3 cellular contexts compared by ENCODE assay signal in the genomic region with DNA sequence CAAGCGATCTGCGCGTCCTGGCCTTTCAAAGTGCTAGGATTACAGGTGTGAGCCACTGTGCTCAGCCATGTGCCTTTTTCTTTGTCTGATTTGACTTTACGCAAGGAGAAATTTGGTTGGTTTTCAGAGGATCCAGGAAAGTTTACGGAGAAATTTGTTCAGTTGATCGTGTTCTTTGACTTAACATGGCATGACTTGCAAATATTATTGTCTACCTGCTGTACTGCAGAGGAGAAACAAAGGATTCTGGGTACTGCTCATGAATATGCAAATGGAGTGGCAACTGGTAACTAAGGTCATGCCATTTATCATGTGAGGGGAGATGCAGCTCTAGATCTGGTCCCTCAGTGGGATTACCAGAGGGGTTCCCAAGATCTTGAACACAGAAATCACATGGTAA.
TF ChIP-seq lines count a peak whose summit lies in the region.

No MANE protein-coding gene starts in this region.

TF ChIP-seq in A549, 52 proteins besides CTCF, POLR2A, EP300 and RAD21 (continued from another document):
- TF ChIP-seq CHD4 (IDR thresholded peaks at IDR 0.05; ENCODE audit: borderline replicate concordance), result no peak

TF ChIP-seq in GM23338, 12 proteins besides CTCF, POLR2A, EP300 and RAD21:
- TF ChIP-seq ZNF462 (CRISPR knock-in tag; IDR thresholded peaks at IDR 0.05) (no peak), CREB1 (CRISPR knock-in tag; IDR thresholded peaks at IDR 0.05; ENCODE audit: low read depth) (no peak), ZNF331 (CRISPR knock-in tag; IDR thresholded peaks at IDR 0.05; ENCODE audit: low read depth) (no peak), ETS1 (IDR thresholded peaks at IDR 0.05) (no peak), POLR2AphosphoS5 (IDR thresholded peaks at IDR 0.05; ENCODE audit: low read depth) (no peak), NANOG (IDR thresholded peaks at IDR 0.05; ENCODE audit: borderline replicate concordance) (no peak), STAT1 (IDR thresholded peaks at IDR 0.05; ENCODE audit: unreplicated experiment) (no peak), ZNF114 (CRISPR knock-in tag; IDR thresholded peaks at IDR 0.05) (no peak)
- TF ChIP-seq, protein P1, sequence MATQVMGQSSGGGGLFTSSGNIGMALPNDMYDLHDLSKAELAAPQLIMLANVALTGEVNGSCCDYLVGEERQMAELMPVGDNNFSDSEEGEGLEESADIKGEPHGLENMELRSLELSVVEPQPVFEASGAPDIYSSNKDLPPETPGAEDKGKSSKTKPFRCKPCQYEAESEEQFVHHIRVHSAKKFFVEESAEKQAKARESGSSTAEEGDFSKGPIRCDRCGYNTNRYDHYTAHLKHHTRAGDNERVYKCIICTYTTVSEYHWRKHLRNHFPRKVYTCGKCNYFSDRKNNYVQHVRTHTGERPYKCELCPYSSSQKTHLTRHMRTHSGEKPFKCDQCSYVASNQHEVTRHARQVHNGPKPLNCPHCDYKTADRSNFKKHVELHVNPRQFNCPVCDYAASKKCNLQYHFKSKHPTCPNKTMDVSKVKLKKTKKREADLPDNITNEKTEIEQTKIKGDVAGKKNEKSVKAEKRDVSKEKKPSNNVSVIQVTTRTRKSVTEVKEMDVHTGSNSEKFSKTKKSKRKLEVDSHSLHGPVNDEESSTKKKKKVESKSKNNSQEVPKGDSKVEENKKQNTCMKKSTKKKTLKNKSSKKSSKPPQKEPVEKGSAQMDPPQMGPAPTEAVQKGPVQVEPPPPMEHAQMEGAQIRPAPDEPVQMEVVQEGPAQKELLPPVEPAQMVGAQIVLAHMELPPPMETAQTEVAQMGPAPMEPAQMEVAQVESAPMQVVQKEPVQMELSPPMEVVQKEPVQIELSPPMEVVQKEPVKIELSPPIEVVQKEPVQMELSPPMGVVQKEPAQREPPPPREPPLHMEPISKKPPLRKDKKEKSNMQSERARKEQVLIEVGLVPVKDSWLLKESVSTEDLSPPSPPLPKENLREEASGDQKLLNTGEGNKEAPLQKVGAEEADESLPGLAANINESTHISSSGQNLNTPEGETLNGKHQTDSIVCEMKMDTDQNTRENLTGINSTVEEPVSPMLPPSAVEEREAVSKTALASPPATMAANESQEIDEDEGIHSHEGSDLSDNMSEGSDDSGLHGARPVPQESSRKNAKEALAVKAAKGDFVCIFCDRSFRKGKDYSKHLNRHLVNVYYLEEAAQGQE (IDR thresholded peaks at IDR 0.05; ENCODE audit: unreplicated experiment), result no peak

TF ChIP-seq in H1, 55 proteins besides CTCF, POLR2A, EP300 and RAD21 (continued from another document):
- peak; percentile 18; the same call in 1 of the 2 replicates for TF ChIP-seq E2F6 (IDR thresholded peaks at IDR 0.05)
TF ChIP-seq in H1: peak in this region for 1.
